In the genomic region with DNA sequence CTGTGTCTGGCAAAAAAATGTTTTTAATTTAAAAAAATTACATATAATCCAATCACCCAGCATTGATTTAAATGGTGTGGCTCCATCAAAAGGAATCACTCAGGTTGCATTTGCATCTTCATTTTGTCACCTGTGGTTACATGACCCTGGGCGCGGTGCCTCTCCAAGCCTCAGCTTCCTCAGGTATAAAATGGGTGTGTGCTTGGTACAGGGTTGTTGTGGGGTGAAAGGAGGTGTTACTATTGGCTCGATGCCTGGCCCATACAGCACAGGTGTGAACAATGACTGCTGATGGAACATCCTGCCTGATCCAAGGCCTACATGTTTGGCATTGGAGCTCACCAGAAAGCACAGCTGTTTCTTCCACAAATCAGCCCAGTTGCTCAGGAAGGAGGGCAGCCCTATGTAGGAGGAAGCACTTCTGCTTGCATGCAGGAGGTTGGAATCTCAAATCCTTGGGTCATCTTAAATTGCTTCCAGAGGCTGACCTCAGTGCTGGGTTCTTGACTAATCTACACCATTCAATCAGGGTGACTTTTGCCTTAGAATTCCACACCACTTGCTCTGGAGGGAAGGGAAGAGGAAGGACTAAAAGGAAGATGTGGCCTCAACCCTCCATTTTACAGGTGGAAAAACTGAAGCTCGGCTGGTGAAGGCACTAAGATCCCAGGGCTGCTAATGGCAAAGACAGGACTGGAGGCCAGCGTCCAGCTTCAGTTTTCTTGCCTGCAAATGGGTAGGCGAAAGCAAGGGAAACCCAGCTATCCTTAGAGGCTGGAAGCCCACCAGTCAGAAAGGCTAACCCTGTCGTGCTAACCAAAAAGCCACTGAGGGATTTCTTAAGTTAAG, we compare ENCODE assay signal across 13 cellular contexts. TPM values are rescaled to one million over a fixed set of nuclear protein-coding genes. Genes with fewer than 3 reads are reported as not detected.
DNase-seq lines count a peak whose midpoint lies in the region; ATAC-seq and TF ChIP-seq lines count a peak whose summit lies in the region.
"Had no signal": no experiment of that assay in that cellular context is flagged by ENCODE, and none has a peak within 500 bp of the region (broad histone marks: within the 10 kb centered on the region; RNA-seq: fewer than 3 reads in every experiment).

No MANE protein-coding gene starts in this region.

- H3K4me3 ChIP-seq in CD8-positive, alpha-beta T cell (ENCODE audit: low read depth, low read length): no peak overlapping the region
- peak overlapping the region in 1 of 2 donors; percentile 28 for H3K4me3 ChIP-seq in mucosa of rectum (ENCODE audit: low read length in 2 of 2)
- no peak overlapping the region for H3K4me3 ChIP-seq in adrenal gland
- H3K4me3 ChIP-seq in esophagus muscularis mucosa: no peak overlapping the region
- H3K4me3 ChIP-seq: smooth muscle cell had no signal

- no peak for DNase-seq in CD8-positive, alpha-beta T cell
- DNase-seq in HCEC 1CT (peak; percentile 18), adrenal gland (no peak), chondrocyte (ENCODE audit: low spot score) (no peak), esophagus muscularis mucosa (ENCODE audit: extremely low spot score) (no peak)
- no peak for DNase-seq in activated T-helper 1 cell treated with anti-CD3 and anti-CD28 coated beads, Interleukin-12 subunit alpha, Interleukin-12 subunit beta, Interleukin-2, Interleukin-4 antibody, amounts not matched to agents 30 ng/mL and 10 ng/mL and 1 ng/mL, durations not matched to agents 14 hours and 24 hours and 36 hours (ENCODE audit: low spot score)
- DNase-seq: activated naive CD4-positive, alpha-beta T cell treated with Interleukin-2 at 50 U/mL for 16 hours; DMS53; NCI-H1105; stimulated activated CD8-positive, alpha-beta memory T cell treated with anti-CD3 and anti-CD28 coated beads, Interleukin-4, amount 100 ng/mL, for 48 hours had no signal

- no peaks in the 10 kb centered on the region for H3K9me3 Mint-ChIP-seq in CD8-positive, alpha-beta T cell
- H3K9me3 Mint-ChIP-seq in activated T-helper 1 cell treated with anti-CD3 and anti-CD28 coated beads, Interleukin-12 subunit alpha, Interleukin-12 subunit beta, Interleukin-2, Interleukin-4 antibody, amounts not matched to agents 30 ng/mL and 10 ng/mL and 1 ng/mL, durations not matched to agents 14 hours and 24 hours and 36 hours: no peaks in the 10 kb centered on the region
- no peaks in the 10 kb centered on the region for H3K9me3 Mint-ChIP-seq in chondrocyte (ENCODE audit: low read depth)

- intact Hi-C loops in CD8-positive, alpha-beta T cell (cut with DNase I, micrococcal nuclease): no loop called here
- intact Hi-C loops in activated T-helper 1 cell treated with anti-CD3 and anti-CD28 coated beads, Interleukin-12 subunit alpha, Interleukin-12 subunit beta, Interleukin-2, Interleukin-4 antibody, amounts not matched to agents 30 ng/mL and 10 ng/mL and 1 ng/mL, durations not matched to agents 14 hours and 24 hours and 36 hours (cut with micrococcal nuclease): no loop called here
- intact Hi-C loops in adrenal gland (cut with DNase I): no loop called here
- intact Hi-C loops in esophagus muscularis mucosa (cut with DNase I): loop anchor here (5.0 kb wide), 1 partner anchor 59 kb away; no protein-coding TSS in a partner anchor

- H3K36me3 ChIP-seq in CD8-positive, alpha-beta T cell (ENCODE audit: insufficient read depth, low read length): no peaks in the 10 kb centered on the region
- H3K36me3 ChIP-seq in mucosa of rectum (ENCODE audit: control insufficient read depth in 2 of 2, insufficient read depth in 2 of 2, low read length in 2 of 2) (no peaks in the 10 kb centered on the region), adrenal gland (replicated peaks in 1 of 2) (no peaks in the 10 kb centered on the region), esophagus muscularis mucosa (no peaks in the 10 kb centered on the region)

- peaks cover 13% of the 10 kb centered on the region for H3K4me1 ChIP-seq in CD8-positive, alpha-beta T cell (ENCODE audit: insufficient read depth, low read length)
- H3K4me1 ChIP-seq in mucosa of rectum (ENCODE audit: control insufficient read depth in 2 of 2, insufficient read depth in 2 of 2, low read length in 2 of 2) (peaks cover 31 to 42% of the 10 kb centered on the region in 2 donors), adrenal gland (replicated peaks in 1 of 2) (peaks cover 0 to 3% of the 10 kb centered on the region in 2 donors), esophagus muscularis mucosa (peaks cover 0 to 11% (median 6%) of the 10 kb centered on the region in 4 donors)

- no peak for TF ChIP-seq CTCF in CD8-positive, alpha-beta T cell (IDR thresholded peaks at IDR 0.05)
- TF ChIP-seq CTCF in adrenal gland (IDR thresholded peaks at IDR 0.05): no peak
- TF ChIP-seq CTCF in chondrocyte (IDR thresholded peaks at IDR 0.05): no peak
- TF ChIP-seq CTCF in esophagus muscularis mucosa (IDR thresholded peaks at IDR 0.05): no peak

- no peak overlapping the region for H3K4me3 Mint-ChIP-seq in CD8-positive, alpha-beta T cell
- peak overlapping the region; percentile 45 for H3K4me3 Mint-ChIP-seq in activated T-helper 1 cell treated with anti-CD3 and anti-CD28 coated beads, Interleukin-12 subunit alpha, Interleukin-12 subunit beta, Interleukin-2, Interleukin-4 antibody, amounts not matched to agents 30 ng/mL and 10 ng/mL and 1 ng/mL, durations not matched to agents 14 hours and 24 hours and 36 hours
- no peak overlapping the region for H3K4me3 Mint-ChIP-seq in chondrocyte (ENCODE audit: unreplicated experiment)

- peaks cover 31% of the 10 kb centered on the region for H3K4me1 Mint-ChIP-seq in CD8-positive, alpha-beta T cell (ENCODE audit: low read depth)
- H3K4me1 Mint-ChIP-seq in activated T-helper 1 cell treated with anti-CD3 and anti-CD28 coated beads, Interleukin-12 subunit alpha, Interleukin-12 subunit beta, Interleukin-2, Interleukin-4 antibody, amounts not matched to agents 30 ng/mL and 10 ng/mL and 1 ng/mL, durations not matched to agents 14 hours and 24 hours and 36 hours (ENCODE audit: low read depth): peaks cover 79% of the 10 kb centered on the region
- peaks cover 12% of the 10 kb centered on the region for H3K4me1 Mint-ChIP-seq in chondrocyte (ENCODE audit: low read depth)

- peak; percentile 30 for ATAC-seq in CD8-positive, alpha-beta T cell
- ATAC-seq in GM18861 (IDR thresholded peaks at IDR 0.05; ENCODE audit: unreplicated experiment): no peak

- H3K9ac ChIP-seq in mucosa of rectum (ENCODE audit: low read depth in 1 of 2, low read length in 2 of 2): no peak overlapping the region

- WGBS in adrenal gland, 4 donors: 72 to 85% (median 80%) methylated on average over 7 of the region's 7 CpGs
- 90% methylated on average over 7 of the region's 7 CpGs for WGBS in esophagus muscularis mucosa

- POLR2A ChIA-PET in CD8-positive, alpha-beta T cell (lab: Charles Lee): interaction anchor here (1.0 kb wide), 1 partner anchor 27 kb away, joined by 3 read pairs; no protein-coding TSS in a partner anchor

- H3K27ac ChIP-seq in CD8-positive, alpha-beta T cell (ENCODE audit: low read depth, low read length): no peak overlapping the region
- peak overlapping the region; percentile 30 to 62 for H3K27ac ChIP-seq in mucosa of rectum (ENCODE audit: low read depth in 2 of 2, low read length in 2 of 2)
- H3K27ac ChIP-seq in adrenal gland: no peak overlapping the region
- no peak overlapping the region for H3K27ac ChIP-seq in esophagus muscularis mucosa (replicated peaks in 1 of 4)

- no peaks in the 10 kb centered on the region for H3K36me3 Mint-ChIP-seq in CD8-positive, alpha-beta T cell
- H3K36me3 Mint-ChIP-seq in activated T-helper 1 cell treated with anti-CD3 and anti-CD28 coated beads, Interleukin-12 subunit alpha, Interleukin-12 subunit beta, Interleukin-2, Interleukin-4 antibody, amounts not matched to agents 30 ng/mL and 10 ng/mL and 1 ng/mL, durations not matched to agents 14 hours and 24 hours and 36 hours (ENCODE audit: low read depth): peaks cover 6% of the 10 kb centered on the region
- no peaks in the 10 kb centered on the region for H3K36me3 Mint-ChIP-seq in chondrocyte (ENCODE audit: low read depth)

- no peaks in the 10 kb centered on the region for H3K9me3 ChIP-seq in CD8-positive, alpha-beta T cell (ENCODE audit: low read length)
- H3K9me3 ChIP-seq in mucosa of rectum (ENCODE audit: control insufficient read depth in 2 of 2, low read length in 2 of 2): no peaks in the 10 kb centered on the region
- H3K9me3 ChIP-seq in adrenal gland (replicated peaks in 1 of 3): no peaks in the 10 kb centered on the region
- no peaks in the 10 kb centered on the region for H3K9me3 ChIP-seq in esophagus muscularis mucosa

- TF ChIP-seq POLR2A in adrenal gland (IDR thresholded peaks at IDR 0.05) (no peak), esophagus muscularis mucosa (IDR thresholded peaks at IDR 0.05; ENCODE audit: low read depth) (no peak)

- H3K27me3 Mint-ChIP-seq in CD8-positive, alpha-beta T cell (ENCODE audit: low read depth): peaks cover 2% of the 10 kb centered on the region
- peaks cover 1% of the 10 kb centered on the region for H3K27me3 Mint-ChIP-seq in activated T-helper 1 cell treated with anti-CD3 and anti-CD28 coated beads, Interleukin-12 subunit alpha, Interleukin-12 subunit beta, Interleukin-2, Interleukin-4 antibody, amounts not matched to agents 30 ng/mL and 10 ng/mL and 1 ng/mL, durations not matched to agents 14 hours and 24 hours and 36 hours (ENCODE audit: insufficient read depth)
- H3K27me3 Mint-ChIP-seq in chondrocyte (ENCODE audit: low read depth): no peaks in the 10 kb centered on the region

- TF ChIP-seq EP300 in esophagus muscularis mucosa (IDR thresholded peaks at IDR 0.05): no peak

- CTCF ChIA-PET in CD8-positive, alpha-beta T cell (lab: Charles Lee): interaction anchor here (1.0 kb wide), 1 partner anchor 300 kb away, joined by 3 read pairs; no protein-coding TSS in a partner anchor

- H3K27ac Mint-ChIP-seq in CD8-positive, alpha-beta T cell: peak overlapping the region; percentile 60
- peak overlapping the region; percentile 90 for H3K27ac Mint-ChIP-seq in activated T-helper 1 cell treated with anti-CD3 and anti-CD28 coated beads, Interleukin-12 subunit alpha, Interleukin-12 subunit beta, Interleukin-2, Interleukin-4 antibody, amounts not matched to agents 30 ng/mL and 10 ng/mL and 1 ng/mL, durations not matched to agents 14 hours and 24 hours and 36 hours
- H3K27ac Mint-ChIP-seq in chondrocyte (ENCODE audit: unreplicated experiment): no peak overlapping the region

- H3K27me3 ChIP-seq in CD8-positive, alpha-beta T cell (ENCODE audit: insufficient read depth, low read length): no peaks in the 10 kb centered on the region
- H3K27me3 ChIP-seq in mucosa of rectum (ENCODE audit: control insufficient read depth in 2 of 2, insufficient read depth in 2 of 2, low read length in 2 of 2) (no peaks in the 10 kb centered on the region), adrenal gland (no peaks in the 10 kb centered on the region), esophagus muscularis mucosa (no peaks in the 10 kb centered on the region)

RNA-seq across cellular contexts. Expression of gene BHLHE40, which starts 31.7 kb away (rescaled TPM):
- 100 to 1,000 TPM; 246 to 253 TPM for total RNA-seq in CD8-positive, alpha-beta T cell
- 449 and 458 TPM in 2 replicates for total RNA-seq in activated T-helper 1 cell treated with anti-CD3 and anti-CD28 coated beads, Interleukin-12 subunit alpha, Interleukin-12 subunit beta, Interleukin-2, Interleukin-4 antibody, amounts not matched to agents 30 ng/mL and 10 ng/mL and 1 ng/mL, durations not matched to agents 14 hours and 24 hours and 36 hours
- total RNA-seq in adrenal gland (100 to 1,000 TPM in 4 of 8 donors, 10 to 100 TPM in 4; 57.2 to 224 (median 118) TPM), chondrocyte (53.8 to 75.5 TPM (median 66.4 TPM) in 3 replicates), esophagus muscularis mucosa (100 to 1,000 TPM in 1 of 4 donors, 10 to 100 TPM in 2, 1 to 10 TPM in 1; 8.3 to 170 (median 19.4) TPM)
- 10 to 100 TPM; 19.1 to 50.2 (median 49.8) TPM for polyA plus RNA-seq in adrenal gland

Comparison
In these comparisons a context has a peak if more than half of its experiments do, and no peak if none do; other contexts are left out.
1. H3K27ac ChIP-seq: peak in mucosa of rectum (2 of 2); none in CD8-positive, alpha-beta T cell (single experiment), adrenal gland (0 of 5) and esophagus muscularis mucosa (0 of 4).